In the genomic region with DNA sequence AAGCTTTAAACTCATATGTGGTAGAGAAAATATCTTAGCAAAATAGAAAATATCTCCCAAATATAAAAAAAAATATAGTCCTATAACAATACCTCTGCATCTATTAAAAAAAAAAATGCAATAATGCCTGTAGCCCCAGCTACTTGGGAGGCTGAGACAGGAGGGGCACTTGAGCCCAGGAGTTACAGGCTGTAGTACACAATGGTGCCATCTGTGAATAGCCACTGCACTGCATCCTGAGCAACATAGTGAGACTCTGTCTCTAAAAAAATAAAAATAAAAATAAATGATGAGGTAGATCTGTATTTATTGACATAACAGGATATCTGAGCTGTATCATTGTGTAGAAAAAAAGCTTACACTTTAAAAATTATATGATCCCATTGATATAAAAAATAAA, we compare ENCODE assay signal across 1 cellular context.
TF ChIP-seq lines count a peak whose summit lies in the region.

No MANE protein-coding gene starts in this region.

TF ChIP-seq in WTC11, 78 proteins besides CTCF, POLR2A, EP300 and RAD21 (continued from another document):
- TF ChIP-seq ZNF512 (CRISPR knock-in tag; IDR thresholded peaks at IDR 0.05; ENCODE audit: borderline replicate concordance) (no peak), STAT6 (CRISPR knock-in tag; conservative IDR thresholded peaks at IDR 0.05; ENCODE audit: low read depth) (no peak), ZBTB21 (CRISPR knock-in tag; IDR thresholded peaks at IDR 0.05; ENCODE audit: borderline replicate concordance) (no peak), ZNF671 (CRISPR knock-in tag; IDR thresholded peaks at IDR 0.05) (no peak), SMAD3 (CRISPR knock-in tag; IDR thresholded peaks at IDR 0.05; ENCODE audit: borderline replicate concordance) (no peak), MAX (CRISPR knock-in tag; IDR thresholded peaks at IDR 0.05) (no peak)
- TF ChIP-seq, protein P1, sequence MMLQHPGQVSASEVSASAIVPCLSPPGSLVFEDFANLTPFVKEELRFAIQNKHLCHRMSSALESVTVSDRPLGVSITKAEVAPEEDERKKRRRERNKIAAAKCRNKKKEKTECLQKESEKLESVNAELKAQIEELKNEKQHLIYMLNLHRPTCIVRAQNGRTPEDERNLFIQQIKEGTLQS (CRISPR knock-in tag; conservative IDR thresholded peaks at IDR 0.05), result no peak
